ENCODE assay signal across 19 cellular contexts in genomic region chr3:114080201-114080600, GRCh38. TPM values are rescaled to one million over a fixed set of nuclear protein-coding genes. Genes with fewer than 3 reads are reported as not detected.
DNase-seq lines count a peak whose midpoint lies in the region; ATAC-seq, FAIRE-seq and TF ChIP-seq lines count a peak whose summit lies in the region.
"Had no signal": no experiment of that assay in that cellular context is flagged by ENCODE, and none has a peak within 500 bp of the region (broad histone marks: within the 10 kb centered on the region; RNA-seq: fewer than 3 reads in every experiment).

No MANE protein-coding gene starts in this region.

- CTCF ChIA-PET in SK-N-SH (lab: Yijun Ruan, JAX) = interaction anchor here (1.0 kb wide), 1 partner anchor 211 kb away, joined by 3 read pairs; no protein-coding TSS in a partner anchor

- DNase-seq in SK-N-SH (no peak), GM23248 (no peak), ascending aorta (ENCODE audit: low spot score in 2 of 2) (no peak), kidney (no peak), ureter (ENCODE audit: low spot score) (no peak)
- DNase-seq: Caco-2, GF-D8, GOT3, NCI-H1417, NCI-H187, NCI-H2107, NCI-H510A treated with DMSO at 0.1 percent for 48 hours, NCI-H82, SHP77 treated with DMSO at 0.1 percent for 48 hours had no signal

- POLR2A ChIA-PET in SK-N-SH (lab: Yijun Ruan, JAX) = no interaction called here

- FAIRE-seq in kidney (lab: Jason Lieb, UNC) = no peak
- FAIRE-seq: GM12878 had no signal

- TF ChIP-seq RAD21 in SK-N-SH (IDR thresholded peaks at IDR 0.05; ENCODE audit: low read length) = no peak

- H3K4me2 ChIP-seq in SK-N-SH (peak overlapping the region; percentile 28; the same call in 1 of the 2 replicates), GM23248 (ENCODE audit: unreplicated experiment) (peak overlapping the region; percentile 25)

- in situ Hi-C loops in GM23248 (cut with MboI) = no loop called here

- H3F3A ChIP-seq in SK-N-SH (replicated peaks; ENCODE audit: insufficient read depth) (peaks cover 18% of the 10 kb centered on the region), GM23248 (ENCODE audit: insufficient read depth) (peaks cover 19% of the 10 kb centered on the region)

- no peak overlapping the region for H3K4me3 ChIP-seq in SK-N-SH (ENCODE audit: low read depth in 2 of 2, low read length in 1 of 2)
- H3K4me3 ChIP-seq in GM23248 = no peak overlapping the region
- no peak overlapping the region for H3K4me3 ChIP-seq in ascending aorta
- peak overlapping the region; percentile 2 to 35 for H3K4me3 ChIP-seq in kidney (ENCODE audit: low read length in 2 of 2)
- H3K4me3 ChIP-seq: GM12878 had no signal

- H3K9ac ChIP-seq in SK-N-SH = peak overlapping the region; percentile 6
- no peak overlapping the region for H3K9ac ChIP-seq in GM23248
- peak overlapping the region in 1 of 2 donors; percentile 22 for H3K9ac ChIP-seq in kidney (ENCODE audit: low read length in 2 of 2)

- peak overlapping the region; percentile 34 to 38; a peak in 2 of 4 replicates for H3K27ac ChIP-seq in SK-N-SH (ENCODE audit: low read depth in 2 of 2, low read length in 1 of 2)
- peak overlapping the region; percentile 14; the same call in 1 of the 2 replicates for H3K27ac ChIP-seq in GM23248
- peak overlapping the region; percentile 55 to 65 for H3K27ac ChIP-seq in ascending aorta
- H3K27ac ChIP-seq in kidney (ENCODE audit: low read depth in 2 of 2, low read length in 2 of 2) = peak overlapping the region in 1 of 2 donors; percentile 23
- H3K27ac ChIP-seq: 22Rv1 had no signal

- H3K79me2 ChIP-seq in SK-N-SH (ENCODE audit: insufficient read depth) = no peaks in the 10 kb centered on the region
- H3K79me2 ChIP-seq in GM23248 (ENCODE audit: insufficient read depth) = no peaks in the 10 kb centered on the region

- no peaks in the 10 kb centered on the region for H4K20me1 ChIP-seq in SK-N-SH (ENCODE audit: insufficient read depth)
- H4K20me1 ChIP-seq in GM23248 (ENCODE audit: insufficient read depth) = no peaks in the 10 kb centered on the region

- H2AFZ ChIP-seq in SK-N-SH (ENCODE audit: low read depth) = no peak overlapping the region
- H2AFZ ChIP-seq in GM23248 = no peak overlapping the region

- H3K9me3 ChIP-seq in SK-N-SH (no peaks in the 10 kb centered on the region), GM23248 (ENCODE audit: low read depth) (no peaks in the 10 kb centered on the region), ascending aorta (no peaks in the 10 kb centered on the region), kidney (ENCODE audit: control insufficient read depth in 1 of 2, low read length in 2 of 2) (no peaks in the 10 kb centered on the region)
- H3K9me3 ChIP-seq: Caco-2 had no signal

- no peaks in the 10 kb centered on the region for H3K9me2 ChIP-seq in SK-N-SH
- H3K9me2 ChIP-seq in GM23248 (ENCODE audit: insufficient read depth) = no peaks in the 10 kb centered on the region

- no peak for TF ChIP-seq CTCF in SK-N-SH (IDR thresholded peaks at IDR 0.05)
- no peak for TF ChIP-seq CTCF in ascending aorta (IDR thresholded peaks at IDR 0.05)
- TF ChIP-seq CTCF in kidney (IDR thresholded peaks at IDR 0.05; ENCODE audit: borderline replicate concordance, extremely low read depth, insufficient read depth) = no peak

- H3K27me3 ChIP-seq in SK-N-SH (ENCODE audit: insufficient read depth) (no peaks in the 10 kb centered on the region), GM23248 (replicated peaks; ENCODE audit: insufficient read depth) (no peaks in the 10 kb centered on the region), ascending aorta (no peaks in the 10 kb centered on the region)

- TF ChIP-seq EP300 in SK-N-SH (IDR thresholded peaks at IDR 0.05; ENCODE audit: borderline replicate concordance in 1 of 2, low read depth in 1 of 2, low read length in 1 of 2) = no peak

- H3K36me3 ChIP-seq in SK-N-SH (replicated peaks in 1 of 2; ENCODE audit: control insufficient read depth in 1 of 2, insufficient read depth in 2 of 2, low read length in 1 of 2) = peaks cover 40 to 56% of the 10 kb centered on the region in 2 experiments
- peaks cover 35% of the 10 kb centered on the region for H3K36me3 ChIP-seq in GM23248 (ENCODE audit: low read depth)
- H3K36me3 ChIP-seq in ascending aorta = peaks cover 14 to 41% of the 10 kb centered on the region in 2 donors
- H3K36me3 ChIP-seq in kidney (ENCODE audit: control insufficient read depth in 1 of 2, insufficient read depth in 2 of 2, low read length in 2 of 2) = peaks cover 21 to 34% of the 10 kb centered on the region in 2 donors

- intact Hi-C loops in ascending aorta (cut with DNase I) = no loop called here
- intact Hi-C loops in kidney (cut with DNase I) = no loop called here

- ATAC-seq in SK-N-SH treated with all-trans-retinoic acid at 6 μM for 48 hours (no peak), HG02623 (IDR thresholded peaks at IDR 0.05; ENCODE audit: unreplicated experiment) (no peak), HG03039 (IDR thresholded peaks at IDR 0.05; ENCODE audit: unreplicated experiment) (no peak)
- ATAC-seq: GM12878 had no signal

- H3K4me1 ChIP-seq in SK-N-SH (ENCODE audit: control insufficient read depth in 1 of 2, insufficient read depth in 2 of 2, low read depth in 1 of 2, low read length in 1 of 2) (peaks cover 0 to 9% of the 10 kb centered on the region in 2 experiments; a peak in 3 of 4 replicates), GM23248 (ENCODE audit: insufficient read depth) (peaks cover 24% of the 10 kb centered on the region), ascending aorta (peaks cover 0 to 12% of the 10 kb centered on the region in 2 donors), kidney (ENCODE audit: control insufficient read depth in 1 of 2, insufficient read depth in 1 of 2, low read depth in 1 of 2, low read length in 2 of 2) (no peaks in the 10 kb centered on the region)
- H3K4me1 ChIP-seq: Caco-2 had no signal

TF ChIP-seq in SK-N-SH, 30 proteins besides CTCF, POLR2A, EP300 and RAD21 (continues in another document):
- TF ChIP-seq ELF1 (IDR thresholded peaks at IDR 0.05) = no peak
- no peak for TF ChIP-seq IRF3 (IDR thresholded peaks at IDR 0.05; ENCODE audit: low read depth, low read length)

TF ChIP-seq in SK-N-SH treated with all-trans-retinoic acid at 6 μM for 48 hours, 23 proteins besides CTCF, POLR2A, EP300 and RAD21:
- no peak for TF ChIP-seq TOX (CRISPR knock-in tag; IDR thresholded peaks at IDR 0.05; ENCODE audit: borderline replicate concordance)
- TF ChIP-seq ZNF8 (CRISPR knock-in tag; IDR thresholded peaks at IDR 0.05) = no peak
- TF ChIP-seq PPARA (CRISPR knock-in tag; IDR thresholded peaks at IDR 0.05; ENCODE audit: borderline replicate concordance) = no peak

RNA-seq across cellular contexts. Expression of gene QTRT2, which starts 23.7 kb away (rescaled TPM):
- polyA plus RNA-seq in SK-N-SH (2012; rRNA removed) (6.2 and 7.9 TPM in 2 replicates), GM23248 (2016; fragmentation: Nextera tagmentation; extraction: Ambion mirVana) (8.3 and 10.9 TPM in 2 replicates), kidney (ENCODE audit: insufficient read depth, low read depth, low replicate concordance) (4.7 TPM)
- 7.4 and 7.6 TPM in 2 replicates for polyA plus RNA-seq in SK-N-SH (2012; cell fraction: cytosol; rRNA removed)
- 7.3 and 10.8 TPM in 2 replicates for polyA plus RNA-seq in SK-N-SH (2012; cell fraction: nucleus; rRNA removed)
- total RNA-seq in GM23248 (2014; rRNA removed; shearing (Covaris generic)) = 11.7 and 19.9 TPM in 2 replicates
- total RNA-seq in ascending aorta (9.5 TPM), kidney (26.1 TPM), ureter (41.4 TPM)

RNA-seq across cellular contexts. Expression of gene CCDC191, which starts 23.9 kb away (rescaled TPM):
- polyA plus RNA-seq in SK-N-SH (2012; rRNA removed) (3.1 and 5.5 TPM in 2 replicates), GM23248 (2016; fragmentation: Nextera tagmentation; extraction: Ambion mirVana) (1.1 and 1.5 TPM in 2 replicates), kidney (ENCODE audit: insufficient read depth, low read depth, low replicate concordance) (3.7 TPM)
- 1.7 and 2.1 TPM in 2 replicates for polyA plus RNA-seq in SK-N-SH (2012; cell fraction: cytosol; rRNA removed)
- polyA plus RNA-seq in SK-N-SH (2012; cell fraction: nucleus; rRNA removed) = 16.6 and 26.3 TPM in 2 replicates
- 0.43 and 2.4 TPM in 2 replicates for total RNA-seq in GM23248 (2014; rRNA removed; shearing (Covaris generic))
- total RNA-seq in ascending aorta (0.21 TPM), kidney (11.7 TPM), ureter (16.0 TPM)

Comparison
In these comparisons a context has a peak if more than half of its experiments do, and no peak if none do; other contexts are left out.
1. H3K4me3 ChIP-seq: peak in kidney (2 of 2); none in SK-N-SH (0 of 2), GM23248 (single experiment) and ascending aorta (0 of 2).